In the genomic region with DNA sequence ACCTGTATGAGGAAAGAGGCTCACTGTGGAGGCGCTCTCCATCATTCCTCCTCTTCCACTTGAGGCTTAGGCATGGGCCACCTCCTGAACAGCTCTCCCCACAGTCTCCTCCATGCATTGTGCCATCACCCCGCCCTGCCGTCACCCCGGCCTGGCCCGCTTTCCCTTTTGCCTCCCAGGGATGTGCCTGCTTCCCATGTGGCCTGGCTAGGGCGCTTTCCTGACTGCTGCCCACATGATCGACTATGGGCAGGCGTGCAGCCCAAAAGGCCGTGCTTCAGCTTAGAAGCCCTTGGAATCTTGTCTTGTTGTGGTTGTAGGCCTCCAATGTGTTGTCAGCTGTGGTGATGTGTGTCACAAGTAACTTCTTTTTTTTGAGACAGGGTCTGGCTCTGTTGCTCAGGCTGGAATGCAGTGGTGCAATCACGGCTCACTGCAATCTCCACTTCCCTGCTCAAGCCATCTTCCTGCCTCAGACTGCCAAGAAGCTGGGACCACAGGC, we compare ENCODE assay signal across 11 cellular contexts. TPM values are rescaled to one million over a fixed set of nuclear protein-coding genes. Genes with fewer than 3 reads are reported as not detected.
DNase-seq lines count a peak whose midpoint lies in the region; ATAC-seq and TF ChIP-seq lines count a peak whose summit lies in the region.
"Had no signal": no experiment of that assay in that cellular context is flagged by ENCODE, and none has a peak within 500 bp of the region (broad histone marks: within the 10 kb centered on the region; RNA-seq: fewer than 3 reads in every experiment).

No MANE protein-coding gene starts in this region.

- WGBS in trophoblast cell (ENCODE audit: extremely low coverage, insufficient coverage, insufficient read length), result no CpG with 5 or more reads among the region's 10 CpGs

- H3K14ac ChIP-seq in trophoblast cell (ENCODE audit: low read length), result peak overlapping the region; percentile 78

- peak overlapping the region; percentile 54 for H2AK5ac ChIP-seq in trophoblast cell (ENCODE audit: low read length)

- no peaks in the 10 kb centered on the region for H3K79me2 ChIP-seq in fibroblast of lung (ENCODE audit: control insufficient read depth, insufficient read depth, low read length)
- peaks cover 2% of the 10 kb centered on the region for H3K79me2 ChIP-seq in trophoblast cell (ENCODE audit: control insufficient read depth, insufficient read depth, low read length, poor library complexity)

- H3K4me1 ChIP-seq in fibroblast of lung (ENCODE audit: control insufficient read depth, extremely low read depth, insufficient read depth, low read length) (no peaks in the 10 kb centered on the region), trophoblast cell (ENCODE audit: control insufficient read depth in 1 of 2, insufficient read depth in 2 of 2, low read length in 2 of 2) (peaks cover 27 to 31% of the 10 kb centered on the region in 2 experiments)
- H3K4me1 ChIP-seq: prostate gland had no signal

- no peak overlapping the region for H3K4ac ChIP-seq in trophoblast cell (ENCODE audit: low read depth, low read length)

- no peak overlapping the region for H3K4me3 ChIP-seq in fibroblast of lung (replicated peaks in 1 of 4; ENCODE audit: control extremely low read depth in 1 of 4, insufficient read depth in 1 of 4, low read depth in 3 of 4, low read length in 4 of 4)
- H3K4me3 ChIP-seq in trophoblast cell (ENCODE audit: low read depth, low read length), result no peak overlapping the region

- no peak overlapping the region for H3K27ac ChIP-seq in fibroblast of lung (ENCODE audit: insufficient read depth, low read length)
- peak overlapping the region; percentile 62 for H3K27ac ChIP-seq in trophoblast cell (ENCODE audit: low read depth, low read length)
- H3K27ac ChIP-seq: KMS-11 had no signal

- ATAC-seq in GM19455 (IDR thresholded peaks at IDR 0.05; ENCODE audit: unreplicated experiment), result no peak
- ATAC-seq in GM18868 (IDR thresholded peaks at IDR 0.05; ENCODE audit: unreplicated experiment), result no peak

- H3K4me2 ChIP-seq in fibroblast of lung (ENCODE audit: extremely low read depth, insufficient read depth, low read length) (no peak overlapping the region), trophoblast cell (ENCODE audit: low read length) (no peak overlapping the region)

- no peaks in the 10 kb centered on the region for H3K36me3 ChIP-seq in fibroblast of lung (ENCODE audit: control insufficient read depth, insufficient read depth, low read length)
- H3K36me3 ChIP-seq in trophoblast cell (ENCODE audit: control insufficient read depth in 1 of 2, insufficient read depth in 2 of 2, low read length in 2 of 2), result no peaks in the 10 kb centered on the region
- H3K36me3 ChIP-seq: prostate gland had no signal

- H3K27me3 ChIP-seq in fibroblast of lung (ENCODE audit: control insufficient read depth, insufficient read depth, low read length) (no peaks in the 10 kb centered on the region), trophoblast cell (ENCODE audit: insufficient read depth, low read length) (no peaks in the 10 kb centered on the region)

- H2BK12ac ChIP-seq in trophoblast cell (ENCODE audit: low read length), result peak overlapping the region; percentile 82

- H3K9ac ChIP-seq in fibroblast of lung (ENCODE audit: insufficient read depth, low read length), result no peak overlapping the region
- H3K9ac ChIP-seq in trophoblast cell (ENCODE audit: low read length), result no peak overlapping the region
- H3K9ac ChIP-seq: KMS-11 had no signal

- H4K8ac ChIP-seq in trophoblast cell (ENCODE audit: low read depth, low read length), result peak overlapping the region; percentile 63

- H2AFZ ChIP-seq in fibroblast of lung (ENCODE audit: low read length), result no peak overlapping the region
- H2AFZ ChIP-seq in trophoblast cell (ENCODE audit: insufficient read depth, low read length, poor library complexity), result no peak overlapping the region

- H4K91ac ChIP-seq in trophoblast cell (ENCODE audit: low read depth, low read length), result peak overlapping the region; percentile 57

- H2BK120ac ChIP-seq in trophoblast cell (ENCODE audit: insufficient read depth, low read length, poor library complexity), result peak overlapping the region; percentile 42

- H3K23ac ChIP-seq in trophoblast cell (ENCODE audit: low read length), result no peak overlapping the region

- no peak for TF ChIP-seq CTCF in fibroblast of lung (conservative IDR thresholded peaks at IDR 0.05 in 1 of 2, IDR thresholded peaks at IDR 0.05 in 1 of 2; ENCODE audit: low read depth in 1 of 2, low read length in 2 of 2)

- no peaks in the 10 kb centered on the region for H3K9me3 ChIP-seq in fibroblast of lung (ENCODE audit: control insufficient read depth, insufficient read depth, low read depth, low read length)
- H3K9me3 ChIP-seq in trophoblast cell (ENCODE audit: insufficient read depth, low read depth, low read length), result peaks cover 3% of the 10 kb centered on the region
- H3K9me3 ChIP-seq: prostate gland had no signal

- H4K20me1 ChIP-seq in fibroblast of lung (ENCODE audit: control insufficient read depth, extremely low read depth, insufficient read depth, low read length), result no peaks in the 10 kb centered on the region

- H4K12ac ChIP-seq in trophoblast cell (ENCODE audit: low read depth, low read length), result no peak overlapping the region

- DNase-seq in EH (ENCODE audit: low read depth) (peak; percentile 4), SKM-1 (lab: John Stamatoyannopoulos, UW; ENCODE audit: unreplicated experiment) (peak; percentile 20), fibroblast of lung (ENCODE audit: low read depth in 2 of 2) (peak; percentile 68 to 77), trophoblast cell (peak; percentile 21 to 45), NCI-H1092 (lab: John Stamatoyannopoulos, UW) (no peak), NCI-H187 (lab: John Stamatoyannopoulos, UW) (no peak)
- DNase-seq: stimulated activated naive CD4-positive, alpha-beta T cell had no signal

- H3K18ac ChIP-seq in trophoblast cell (ENCODE audit: low read length), result peak overlapping the region; percentile 63

- peaks cover 37% of the 10 kb centered on the region for H3K79me1 ChIP-seq in trophoblast cell (ENCODE audit: low read length)

- H2BK5ac ChIP-seq in trophoblast cell (ENCODE audit: low read depth, low read length, poor library complexity), result peak overlapping the region; percentile 49

RNA-seq across cellular contexts. Expression of a gene that starts 1.8 kb away (rescaled TPM):
- total RNA-seq in fibroblast of lung, result 0.50 and 2.6 TPM in 2 replicates
- polyA plus RNA-seq in fibroblast of lung, result 0.05 and 0.09 TPM in 2 replicates
- polyA plus RNA-seq in fibroblast of lung (2012), result 0.27 TPM in 1 of 2 replicates, not detected in the other
- not detected in 2 replicates for polyA minus RNA-seq in fibroblast of lung (ENCODE audit: low replicate concordance)
- polyA plus RNA-seq in trophoblast cell (2013), result 0.03 and 0.11 TPM in 2 replicates

RNA-seq across cellular contexts. Expression of a gene that starts 2.0 kb away (rescaled TPM):
- total RNA-seq in fibroblast of lung, result 0.33 and 1.0 TPM in 2 replicates
- polyA plus RNA-seq in fibroblast of lung, result 0.03 and 0.10 TPM in 2 replicates
- polyA plus RNA-seq in fibroblast of lung (2012), result 0.08 TPM in 1 of 2 replicates, not detected in the other
- not detected in 2 replicates for polyA minus RNA-seq in fibroblast of lung (ENCODE audit: low replicate concordance)
- polyA plus RNA-seq in trophoblast cell (2013), result 0.15 and 0.32 TPM in 2 replicates

RNA-seq across cellular contexts. Expression of a gene that starts 16.3 kb away (rescaled TPM):
- total RNA-seq in fibroblast of lung, result 65.6 and 174 TPM in 2 replicates
- polyA plus RNA-seq in fibroblast of lung, result 9.8 and 67.0 TPM in 2 replicates
- polyA plus RNA-seq in fibroblast of lung (2012), result 12.4 and 95.1 TPM in 2 replicates
- 6.5 TPM in 1 of 2 replicates, not detected in the other for polyA minus RNA-seq in fibroblast of lung (ENCODE audit: low replicate concordance)
- 149 and 152 TPM in 2 replicates for polyA plus RNA-seq in trophoblast cell (2013)

RNA-seq across cellular contexts. Expression of a gene that starts 43.5 kb away (rescaled TPM):
- total RNA-seq in fibroblast of lung, result 26.7 and 41.3 TPM in 2 replicates
- polyA plus RNA-seq in fibroblast of lung, result 20.8 and 29.2 TPM in 2 replicates
- polyA plus RNA-seq in fibroblast of lung (2012), result 36.9 and 51.0 TPM in 2 replicates
- 51.9 and 52.5 TPM in 2 replicates for polyA minus RNA-seq in fibroblast of lung (ENCODE audit: low replicate concordance)
- polyA plus RNA-seq in trophoblast cell (2013), result 165 and 168 TPM in 2 replicates

RNA-seq across cellular contexts. Expression of a gene that starts 54.0 kb away (rescaled TPM):
- total RNA-seq in fibroblast of lung, result 7.7 and 9.6 TPM in 2 replicates
- 1.2 TPM in 2 replicates for polyA plus RNA-seq in fibroblast of lung
- polyA plus RNA-seq in fibroblast of lung (2012), result 3.6 and 4.2 TPM in 2 replicates
- polyA minus RNA-seq in fibroblast of lung (ENCODE audit: low replicate concordance), result 0.43 and 0.44 TPM in 2 replicates
- 7.7 TPM in 2 replicates for polyA plus RNA-seq in trophoblast cell (2013)

Comparison
In these comparisons a context has a peak if more than half of its experiments do, and no peak if none do; other contexts are left out.
1. DNase-seq: peak in EH (single experiment), SKM-1 (single experiment), fibroblast of lung (2 of 2) and trophoblast cell (2 of 2); none in NCI-H1092 (single experiment) and NCI-H187 (0 of 2).